Comparison of ENCODE assay signal across 1 cellular context in the genomic region with DNA sequence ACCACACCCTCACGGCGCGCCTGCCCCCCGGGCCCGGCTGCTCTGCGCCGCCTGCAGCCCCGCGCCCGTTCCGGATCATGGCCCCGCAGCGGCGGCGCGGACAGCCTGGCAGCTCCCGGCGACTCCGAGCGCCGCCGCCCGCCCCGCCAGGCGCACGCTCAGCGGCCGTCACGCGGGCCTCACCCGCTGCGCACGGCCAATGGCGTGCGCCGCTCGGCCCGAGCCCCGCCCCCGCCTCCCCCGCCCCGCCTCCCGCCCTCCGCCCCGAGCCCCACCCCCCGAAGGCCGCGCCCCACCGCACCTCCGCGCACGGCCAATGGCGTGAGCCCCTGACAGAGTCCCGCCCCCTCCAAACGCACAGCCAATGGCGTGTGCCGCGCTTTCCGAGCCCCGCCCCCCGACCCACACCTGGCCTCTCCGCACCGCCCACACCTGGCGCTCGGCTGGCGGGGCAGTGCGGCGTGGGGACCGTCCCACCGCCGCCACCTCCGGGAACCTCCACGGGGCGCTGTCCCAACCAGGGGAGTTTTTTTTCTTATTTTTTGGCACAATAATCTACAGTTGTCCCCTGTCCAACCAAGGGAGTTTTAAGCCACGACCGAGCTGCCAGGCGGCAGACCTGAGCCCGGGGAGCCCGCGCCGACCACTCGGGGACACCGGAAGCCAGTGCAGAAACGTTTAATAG.
TF ChIP-seq lines count a peak whose summit lies in the region.

A gene (minus strand): TSS at position 123 of the 685 bp plus-strand sequence. CDS start 44 bp downstream, at position 79.

TF ChIP-seq in K562, 482 proteins besides CTCF, POLR2A, EP300 and RAD21 (continued from another document and continues in another):
- TF ChIP-seq, protein P1, sequence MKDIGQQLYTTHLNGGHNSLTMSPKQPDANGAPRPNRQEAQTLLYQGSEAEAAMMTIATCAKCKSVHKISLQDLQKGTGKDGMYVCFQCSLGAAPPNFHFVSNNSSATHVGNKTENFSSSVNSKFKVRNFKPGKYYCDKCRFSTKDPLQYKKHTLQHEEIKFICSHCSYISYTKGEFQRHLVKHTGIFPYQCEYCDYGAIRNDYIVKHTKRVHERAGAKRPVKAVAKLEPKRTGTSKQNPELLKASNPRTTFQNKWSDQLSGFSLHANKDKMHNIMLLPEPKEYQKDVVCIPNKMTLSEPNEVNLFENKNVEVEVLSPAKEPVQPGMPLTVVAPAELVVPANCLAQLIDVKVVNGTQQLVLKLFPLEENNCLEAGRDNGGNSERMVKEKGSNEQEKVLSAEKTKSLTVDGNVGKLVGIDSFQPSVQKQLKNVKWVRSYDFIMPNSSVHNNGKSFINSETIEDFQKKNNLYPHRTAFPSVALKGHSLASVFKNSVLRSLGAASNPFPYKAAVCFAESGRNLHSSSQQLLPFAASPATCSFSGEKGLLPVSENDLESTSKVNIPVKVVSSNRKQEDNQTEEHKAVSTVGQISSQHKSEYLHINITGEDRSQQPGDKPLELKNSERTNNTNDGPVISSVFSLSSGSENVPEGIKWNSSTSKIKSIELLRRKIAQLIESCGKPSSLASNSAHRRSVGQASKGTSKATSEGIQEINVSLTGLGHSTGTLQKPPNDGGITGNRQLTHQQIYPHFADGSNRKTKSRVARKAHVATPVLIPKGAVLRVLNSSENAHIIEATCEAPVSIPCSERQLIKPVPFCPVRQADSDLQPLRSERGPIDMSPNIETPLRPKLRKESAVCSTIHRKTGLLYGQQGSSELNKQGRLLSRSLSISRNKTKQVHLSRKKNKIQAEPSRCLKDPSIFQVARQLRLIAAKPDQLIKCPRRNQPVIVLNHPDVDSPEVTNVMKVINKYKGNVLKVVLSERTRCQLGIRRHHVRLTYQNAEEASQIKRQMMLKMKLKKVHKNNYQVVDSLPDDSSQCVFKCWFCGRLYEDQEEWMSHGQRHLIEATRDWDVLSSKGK (CRISPR knock-in tag; IDR thresholded peaks at IDR 0.05): no peak
- TF ChIP-seq ELF2 (CRISPR knock-in tag; IDR thresholded peaks at IDR 0.05): 0 out of 2 replicates have a peak, but pooled peaks have one; percentile 23
- TF ChIP-seq, protein P2, sequence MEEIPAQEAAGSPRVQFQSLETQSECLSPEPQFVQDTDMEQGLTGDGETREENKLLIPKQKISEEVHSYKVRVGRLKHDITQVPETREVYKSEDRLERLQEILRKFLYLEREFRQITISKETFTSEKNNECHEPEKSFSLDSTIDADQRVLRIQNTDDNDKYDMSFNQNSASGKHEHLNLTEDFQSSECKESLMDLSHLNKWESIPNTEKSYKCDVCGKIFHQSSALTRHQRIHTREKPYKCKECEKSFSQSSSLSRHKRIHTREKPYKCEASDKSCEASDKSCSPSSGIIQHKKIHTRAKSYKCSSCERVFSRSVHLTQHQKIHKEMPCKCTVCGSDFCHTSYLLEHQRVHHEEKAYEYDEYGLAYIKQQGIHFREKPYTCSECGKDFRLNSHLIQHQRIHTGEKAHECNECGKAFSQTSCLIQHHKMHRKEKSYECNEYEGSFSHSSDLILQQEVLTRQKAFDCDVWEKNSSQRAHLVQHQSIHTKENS (CRISPR knock-in tag; IDR thresholded peaks at IDR 0.05): no peak
- no peak for TF ChIP-seq CBFA2T3 (IDR thresholded peaks at IDR 0.05)
- TF ChIP-seq, protein P3, sequence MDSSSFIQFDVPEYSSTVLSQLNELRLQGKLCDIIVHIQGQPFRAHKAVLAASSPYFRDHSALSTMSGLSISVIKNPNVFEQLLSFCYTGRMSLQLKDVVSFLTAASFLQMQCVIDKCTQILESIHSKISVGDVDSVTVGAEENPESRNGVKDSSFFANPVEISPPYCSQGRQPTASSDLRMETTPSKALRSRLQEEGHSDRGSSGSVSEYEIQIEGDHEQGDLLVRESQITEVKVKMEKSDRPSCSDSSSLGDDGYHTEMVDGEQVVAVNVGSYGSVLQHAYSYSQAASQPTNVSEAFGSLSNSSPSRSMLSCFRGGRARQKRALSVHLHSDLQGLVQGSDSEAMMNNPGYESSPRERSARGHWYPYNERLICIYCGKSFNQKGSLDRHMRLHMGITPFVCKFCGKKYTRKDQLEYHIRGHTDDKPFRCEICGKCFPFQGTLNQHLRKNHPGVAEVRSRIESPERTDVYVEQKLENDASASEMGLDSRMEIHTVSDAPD (CRISPR knock-in tag; IDR thresholded peaks at IDR 0.05): no peak
- no peak for TF ChIP-seq CTBP1 (IDR thresholded peaks at IDR 0.05; ENCODE audit: borderline replicate concordance)
- no peak for TF ChIP-seq FOXJ2 (tag; IDR thresholded peaks at IDR 0.05)
- TF ChIP-seq, protein P4, sequence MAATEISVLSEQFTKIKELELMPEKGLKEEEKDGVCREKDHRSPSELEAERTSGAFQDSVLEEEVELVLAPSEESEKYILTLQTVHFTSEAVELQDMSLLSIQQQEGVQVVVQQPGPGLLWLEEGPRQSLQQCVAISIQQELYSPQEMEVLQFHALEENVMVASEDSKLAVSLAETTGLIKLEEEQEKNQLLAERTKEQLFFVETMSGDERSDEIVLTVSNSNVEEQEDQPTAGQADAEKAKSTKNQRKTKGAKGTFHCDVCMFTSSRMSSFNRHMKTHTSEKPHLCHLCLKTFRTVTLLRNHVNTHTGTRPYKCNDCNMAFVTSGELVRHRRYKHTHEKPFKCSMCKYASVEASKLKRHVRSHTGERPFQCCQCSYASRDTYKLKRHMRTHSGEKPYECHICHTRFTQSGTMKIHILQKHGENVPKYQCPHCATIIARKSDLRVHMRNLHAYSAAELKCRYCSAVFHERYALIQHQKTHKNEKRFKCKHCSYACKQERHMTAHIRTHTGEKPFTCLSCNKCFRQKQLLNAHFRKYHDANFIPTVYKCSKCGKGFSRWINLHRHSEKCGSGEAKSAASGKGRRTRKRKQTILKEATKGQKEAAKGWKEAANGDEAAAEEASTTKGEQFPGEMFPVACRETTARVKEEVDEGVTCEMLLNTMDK (IDR thresholded peaks at IDR 0.05; ENCODE audit: borderline replicate concordance, insufficient read depth, low read depth, low read length, poor library complexity, severe bottlenecking): no peak
- peak; percentile 64; the same call in 1 of the 2 replicates for TF ChIP-seq BHLHE40 (IDR thresholded peaks at IDR 0.05; ENCODE audit: low read length)
- TF ChIP-seq, protein P5, sequence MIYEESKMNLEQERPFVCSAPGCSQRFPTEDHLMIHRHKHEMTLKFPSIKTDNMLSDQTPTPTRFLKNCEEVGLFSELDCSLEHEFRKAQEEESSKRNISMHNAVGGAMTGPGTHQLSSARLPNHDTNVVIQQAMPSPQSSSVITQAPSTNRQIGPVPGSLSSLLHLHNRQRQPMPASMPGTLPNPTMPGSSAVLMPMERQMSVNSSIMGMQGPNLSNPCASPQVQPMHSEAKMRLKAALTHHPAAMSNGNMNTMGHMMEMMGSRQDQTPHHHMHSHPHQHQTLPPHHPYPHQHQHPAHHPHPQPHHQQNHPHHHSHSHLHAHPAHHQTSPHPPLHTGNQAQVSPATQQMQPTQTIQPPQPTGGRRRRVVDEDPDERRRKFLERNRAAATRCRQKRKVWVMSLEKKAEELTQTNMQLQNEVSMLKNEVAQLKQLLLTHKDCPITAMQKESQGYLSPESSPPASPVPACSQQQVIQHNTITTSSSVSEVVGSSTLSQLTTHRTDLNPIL (CRISPR knock-in tag; IDR thresholded peaks at IDR 0.05): no peak
- no peak for TF ChIP-seq ZNF507 (tag; conservative IDR thresholded peaks at IDR 0.05)
- TF ChIP-seq SMARCA5 (IDR thresholded peaks at IDR 0.05): no peak
- no peak for TF ChIP-seq NEUROD1 (IDR thresholded peaks at IDR 0.05; ENCODE audit: borderline replicate concordance, low read depth, low read length, partially characterized antibody)
- TF ChIP-seq MAFF (IDR thresholded peaks at IDR 0.05; ENCODE audit: low read length): no peak
- TF ChIP-seq, protein P6, sequence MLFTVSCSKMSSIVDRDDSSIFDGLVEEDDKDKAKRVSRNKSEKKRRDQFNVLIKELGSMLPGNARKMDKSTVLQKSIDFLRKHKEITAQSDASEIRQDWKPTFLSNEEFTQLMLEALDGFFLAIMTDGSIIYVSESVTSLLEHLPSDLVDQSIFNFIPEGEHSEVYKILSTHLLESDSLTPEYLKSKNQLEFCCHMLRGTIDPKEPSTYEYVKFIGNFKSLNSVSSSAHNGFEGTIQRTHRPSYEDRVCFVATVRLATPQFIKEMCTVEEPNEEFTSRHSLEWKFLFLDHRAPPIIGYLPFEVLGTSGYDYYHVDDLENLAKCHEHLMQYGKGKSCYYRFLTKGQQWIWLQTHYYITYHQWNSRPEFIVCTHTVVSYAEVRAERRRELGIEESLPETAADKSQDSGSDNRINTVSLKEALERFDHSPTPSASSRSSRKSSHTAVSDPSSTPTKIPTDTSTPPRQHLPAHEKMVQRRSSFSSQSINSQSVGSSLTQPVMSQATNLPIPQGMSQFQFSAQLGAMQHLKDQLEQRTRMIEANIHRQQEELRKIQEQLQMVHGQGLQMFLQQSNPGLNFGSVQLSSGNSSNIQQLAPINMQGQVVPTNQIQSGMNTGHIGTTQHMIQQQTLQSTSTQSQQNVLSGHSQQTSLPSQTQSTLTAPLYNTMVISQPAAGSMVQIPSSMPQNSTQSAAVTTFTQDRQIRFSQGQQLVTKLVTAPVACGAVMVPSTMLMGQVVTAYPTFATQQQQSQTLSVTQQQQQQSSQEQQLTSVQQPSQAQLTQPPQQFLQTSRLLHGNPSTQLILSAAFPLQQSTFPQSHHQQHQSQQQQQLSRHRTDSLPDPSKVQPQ (CRISPR knock-in tag; IDR thresholded peaks at IDR 0.05; ENCODE audit: borderline replicate concordance): no peak
- no peak for TF ChIP-seq CEBPB (tag; IDR thresholded peaks at IDR 0.05)
- TF ChIP-seq NFIX (CRISPR knock-in tag; IDR thresholded peaks at IDR 0.05; ENCODE audit: low read depth): no peak
- TF ChIP-seq KDM4B (IDR thresholded peaks at IDR 0.05; ENCODE audit: borderline replicate concordance in 2 of 2, low read depth in 1 of 2): no peak
- TF ChIP-seq, protein P7, sequence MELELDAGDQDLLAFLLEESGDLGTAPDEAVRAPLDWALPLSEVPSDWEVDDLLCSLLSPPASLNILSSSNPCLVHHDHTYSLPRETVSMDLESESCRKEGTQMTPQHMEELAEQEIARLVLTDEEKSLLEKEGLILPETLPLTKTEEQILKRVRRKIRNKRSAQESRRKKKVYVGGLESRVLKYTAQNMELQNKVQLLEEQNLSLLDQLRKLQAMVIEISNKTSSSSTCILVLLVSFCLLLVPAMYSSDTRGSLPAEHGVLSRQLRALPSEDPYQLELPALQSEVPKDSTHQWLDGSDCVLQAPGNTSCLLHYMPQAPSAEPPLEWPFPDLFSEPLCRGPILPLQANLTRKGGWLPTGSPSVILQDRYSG (tag; conservative IDR thresholded peaks at IDR 0.05; ENCODE audit: low read depth): no peak
- TF ChIP-seq, protein P8, sequence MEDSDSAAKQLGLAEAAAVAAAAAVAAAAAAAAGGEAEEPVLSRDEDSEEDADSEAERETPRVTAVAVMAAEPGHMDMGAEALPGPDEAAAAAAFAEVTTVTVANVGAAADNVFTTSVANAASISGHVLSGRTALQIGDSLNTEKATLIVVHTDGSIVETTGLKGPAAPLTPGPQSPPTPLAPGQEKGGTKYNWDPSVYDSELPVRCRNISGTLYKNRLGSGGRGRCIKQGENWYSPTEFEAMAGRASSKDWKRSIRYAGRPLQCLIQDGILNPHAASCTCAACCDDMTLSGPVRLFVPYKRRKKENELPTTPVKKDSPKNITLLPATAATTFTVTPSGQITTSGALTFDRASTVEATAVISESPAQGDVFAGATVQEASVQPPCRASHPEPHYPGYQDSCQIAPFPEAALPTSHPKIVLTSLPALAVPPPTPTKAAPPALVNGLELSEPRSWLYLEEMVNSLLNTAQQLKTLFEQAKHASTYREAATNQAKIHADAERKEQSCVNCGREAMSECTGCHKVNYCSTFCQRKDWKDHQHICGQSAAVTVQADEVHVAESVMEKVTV (CRISPR knock-in tag; IDR thresholded peaks at IDR 0.05): no peak
- TF ChIP-seq U2AF1 (optimal IDR thresholded peaks at IDR 0.05; ENCODE audit: low read depth, low read length): no peak
- no peak for TF ChIP-seq ARID2 (IDR thresholded peaks at IDR 0.05)
- TF ChIP-seq TEAD4 (IDR thresholded peaks at IDR 0.05; ENCODE audit: low read length): 0 out of 2 replicates have a peak, but pooled peaks have one; percentile 6
- TF ChIP-seq TEAD4 (CRISPR knock-in tag; IDR thresholded peaks at IDR 0.05; ENCODE audit: borderline replicate concordance): no peak
- no peak for TF ChIP-seq ARID1B (IDR thresholded peaks at IDR 0.05)
- no peak for TF ChIP-seq ELF4 (CRISPR knock-in tag; IDR thresholded peaks at IDR 0.05)
- TF ChIP-seq, protein P9, sequence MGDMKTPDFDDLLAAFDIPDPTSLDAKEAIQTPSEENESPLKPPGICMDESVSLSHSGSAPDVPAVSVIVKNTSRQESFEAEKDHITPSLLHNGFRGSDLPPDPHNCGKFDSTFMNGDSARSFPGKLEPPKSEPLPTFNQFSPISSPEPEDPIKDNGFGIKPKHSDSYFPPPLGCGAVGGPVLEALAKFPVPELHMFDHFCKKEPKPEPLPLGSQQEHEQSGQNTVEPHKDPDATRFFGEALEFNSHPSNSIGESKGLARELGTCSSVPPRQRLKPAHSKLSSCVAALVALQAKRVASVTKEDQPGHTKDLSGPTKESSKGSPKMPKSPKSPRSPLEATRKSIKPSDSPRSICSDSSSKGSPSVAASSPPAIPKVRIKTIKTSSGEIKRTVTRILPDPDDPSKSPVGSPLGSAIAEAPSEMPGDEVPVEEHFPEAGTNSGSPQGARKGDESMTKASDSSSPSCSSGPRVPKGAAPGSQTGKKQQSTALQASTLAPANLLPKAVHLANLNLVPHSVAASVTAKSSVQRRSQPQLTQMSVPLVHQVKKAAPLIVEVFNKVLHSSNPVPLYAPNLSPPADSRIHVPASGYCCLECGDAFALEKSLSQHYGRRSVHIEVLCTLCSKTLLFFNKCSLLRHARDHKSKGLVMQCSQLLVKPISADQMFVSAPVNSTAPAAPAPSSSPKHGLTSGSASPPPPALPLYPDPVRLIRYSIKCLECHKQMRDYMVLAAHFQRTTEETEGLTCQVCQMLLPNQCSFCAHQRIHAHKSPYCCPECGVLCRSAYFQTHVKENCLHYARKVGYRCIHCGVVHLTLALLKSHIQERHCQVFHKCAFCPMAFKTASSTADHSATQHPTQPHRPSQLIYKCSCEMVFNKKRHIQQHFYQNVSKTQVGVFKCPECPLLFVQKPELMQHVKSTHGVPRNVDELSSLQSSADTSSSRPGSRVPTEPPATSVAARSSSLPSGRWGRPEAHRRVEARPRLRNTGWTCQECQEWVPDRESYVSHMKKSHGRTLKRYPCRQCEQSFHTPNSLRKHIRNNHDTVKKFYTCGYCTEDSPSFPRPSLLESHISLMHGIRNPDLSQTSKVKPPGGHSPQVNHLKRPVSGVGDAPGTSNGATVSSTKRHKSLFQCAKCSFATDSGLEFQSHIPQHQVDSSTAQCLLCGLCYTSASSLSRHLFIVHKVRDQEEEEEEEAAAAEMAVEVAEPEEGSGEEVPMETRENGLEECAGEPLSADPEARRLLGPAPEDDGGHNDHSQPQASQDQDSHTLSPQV (IDR thresholded peaks at IDR 0.05): no peak
- TF ChIP-seq NFE2L1 (tag; IDR thresholded peaks at IDR 0.05; ENCODE audit: borderline replicate concordance, low read depth): no peak
- TF ChIP-seq SRSF9 (IDR thresholded peaks at IDR 0.05; ENCODE audit: borderline replicate concordance, low read depth, low read length): no peak
- TF ChIP-seq ZNF165 (CRISPR knock-in tag; IDR thresholded peaks at IDR 0.05; ENCODE audit: borderline replicate concordance): no peak
- TF ChIP-seq ZC3H11A (IDR thresholded peaks at IDR 0.05; ENCODE audit: low read depth, low read length): no peak
